8 cellular contexts compared by ENCODE assay signal in genomic region chr2:178193496-178193822, GRCh38. TPM values are rescaled to one million over a fixed set of nuclear protein-coding genes. Genes with fewer than 3 reads are reported as not detected.
A peak's percentile ranks its signal among the peaks of the same experiment; 100 is the strongest.
DNase-seq lines count a peak whose midpoint lies in the region; ATAC-seq and TF ChIP-seq lines count a peak whose summit lies in the region.

No MANE protein-coding gene starts in this region.

- no peak for TF ChIP-seq EP300 in sigmoid colon (IDR thresholded peaks at IDR 0.05)

- TF ChIP-seq POLR2A in sigmoid colon (IDR thresholded peaks at IDR 0.05) = no peak

- in situ Hi-C loops in ACHN (cut with HindIII; ENCODE audit: low pct_ligation_motif_present, low pct_unique_long_range_greater_than_20kb, low sequenced_read_pairs) = no loop called here

- 3 to 15% methylated on average over 10 of the region's 10 CpGs for WGBS in sigmoid colon, 2 donors

- ATAC-seq in RWPE2 (ENCODE audit: low read depth) (peak; percentile 13; the same call in 2 of the 3 replicates), GM21390 (IDR thresholded peaks at IDR 0.05; ENCODE audit: unreplicated experiment) (no peak), GM19328 (IDR thresholded peaks at IDR 0.05; ENCODE audit: unreplicated experiment) (no peak)

- TF ChIP-seq CTCF in RWPE2 (IDR thresholded peaks at IDR 0.05; ENCODE audit: poor library complexity, severe bottlenecking) (no peak), fibroblast of mammary gland (conservative IDR thresholded peaks at IDR 0.05; ENCODE audit: control insufficient read depth, insufficient read depth, low read depth, low read length) (no peak), sigmoid colon (IDR thresholded peaks at IDR 0.05) (no peak)

- no peaks in the 10 kb centered on the region for H3K27me3 ChIP-seq in RWPE2 (ENCODE audit: insufficient read depth, poor library complexity, severe bottlenecking)
- no peaks in the 10 kb centered on the region for H3K27me3 ChIP-seq in sigmoid colon

- intact Hi-C loops in sigmoid colon (cut with DNase I) = loop anchor here (5.0 kb wide), 2 partner anchors 84 to 219 kb away; no protein-coding TSS in a partner anchor

- DNase-seq in RWPE2 (ENCODE audit: low spot score) = no peak
- no peak for DNase-seq in fibroblast of mammary gland (ENCODE audit: low read depth)
- no peak for DNase-seq in sigmoid colon
- DNase-seq in ACHN = no peak
- no peak for DNase-seq in activated naive CD4-positive, alpha-beta T cell treated with anti-CD3 and anti-CD28 coated beads, Interleukin-2, amount 50 U/mL, for 16 hours

- H3K4me1 ChIP-seq in RWPE2 (ENCODE audit: insufficient read depth, poor library complexity, severe bottlenecking) = peaks cover 10% of the 10 kb centered on the region
- H3K4me1 ChIP-seq in sigmoid colon = peaks cover 0 to 12% (median 9%) of the 10 kb centered on the region in 4 donors

- H3K36me3 ChIP-seq in RWPE2 (ENCODE audit: low read depth) (no peaks in the 10 kb centered on the region), sigmoid colon (no peaks in the 10 kb centered on the region)

- H3K27ac ChIP-seq in RWPE2 (ENCODE audit: poor library complexity, severe bottlenecking) (peak overlapping the region; percentile 60), sigmoid colon (peak overlapping the region; percentile 91 to 95 (median 92))

- H3K9me3 ChIP-seq in RWPE2 (ENCODE audit: severe bottlenecking) (no peaks in the 10 kb centered on the region), sigmoid colon (no peaks in the 10 kb centered on the region)

- H3K4me3 ChIP-seq in GM08714 (ENCODE audit: low read length) (peak overlapping the region; percentile 65; the same call in 1 of the 2 replicates), RWPE2 (ENCODE audit: severe bottlenecking) (peak overlapping the region; percentile 78), fibroblast of mammary gland (ENCODE audit: control insufficient read depth, low read depth, low read length) (peak overlapping the region; percentile 61), sigmoid colon (peak overlapping the region; percentile 48 to 97 (median 84))

RNA-seq across cellular contexts. Expression of gene OSBPL6, which starts 0.9 kb away (rescaled TPM):
- total RNA-seq in sigmoid colon = 1 to 10 TPM; 1.5 to 3.2 (median 2.3) TPM
- under 1 TPM; 0.23 to 0.60 (median 0.52) TPM for polyA plus RNA-seq in sigmoid colon
